ENCODE assay signal across 1 cellular context in the genomic region with DNA sequence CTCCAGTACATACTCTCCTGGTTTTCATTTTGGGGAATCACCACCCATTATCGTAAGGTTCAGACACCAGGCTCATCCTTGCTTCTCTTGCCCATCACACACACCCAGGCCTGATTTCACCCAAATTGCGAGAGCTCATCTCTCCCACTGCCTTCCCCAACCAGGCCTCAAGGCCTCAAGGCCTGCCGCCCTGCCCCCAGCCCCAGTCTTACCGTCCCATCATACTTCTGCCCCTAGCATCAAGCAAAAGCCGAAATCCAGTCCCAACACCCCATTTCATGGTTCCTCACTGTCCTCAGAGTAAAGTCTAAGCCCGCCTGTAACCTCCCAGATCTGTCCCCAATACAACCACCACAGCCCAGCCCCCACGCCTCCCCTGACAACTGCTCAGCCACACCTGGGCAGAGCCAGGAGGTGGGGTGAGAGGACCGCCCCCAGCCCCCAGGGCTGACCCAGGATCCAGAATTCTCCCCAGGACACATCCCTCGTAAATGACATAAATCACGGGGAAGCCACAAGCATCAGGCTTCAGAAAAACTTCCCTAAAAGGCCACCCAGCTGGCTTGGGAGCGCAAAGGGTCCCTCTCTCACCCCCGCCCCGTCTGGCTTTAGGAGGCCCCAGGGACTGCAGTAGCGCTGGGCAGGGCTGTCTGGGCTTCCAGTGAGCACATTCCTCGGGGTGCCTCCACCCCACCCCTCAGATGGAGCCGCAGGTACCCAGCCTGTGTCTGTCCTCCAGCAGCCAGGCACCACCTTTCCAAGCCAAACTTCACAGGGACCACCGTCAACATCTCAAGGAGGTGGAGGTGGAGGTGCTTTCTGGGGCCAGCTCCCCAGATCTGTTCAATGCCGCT.
A peak's percentile ranks its signal among the peaks of the same experiment; 100 is the strongest.
TF ChIP-seq lines count a peak whose summit lies in the region.

No MANE protein-coding gene starts in this region.

TF ChIP-seq in K562, 482 proteins besides CTCF, POLR2A, EP300 and RAD21:
- TF ChIP-seq SRSF7 (optimal IDR thresholded peaks at IDR 0.05; ENCODE audit: low read depth, low read length) (no peak), POLR2G (IDR thresholded peaks at IDR 0.05; ENCODE audit: low read depth, low read length) (peak; percentile 57; the same call in 1 of the 2 replicates), HDAC3 (IDR thresholded peaks at IDR 0.05; ENCODE audit: borderline replicate concordance, partially characterized antibody) (no peak), RBM34 (IDR thresholded peaks at IDR 0.05; ENCODE audit: borderline replicate concordance, insufficient read depth, low read length) (no peak), ZSCAN29 (IDR thresholded peaks at IDR 0.05) (no peak), BRCA1 (IDR thresholded peaks at IDR 0.05) (no peak), BRCA1 (CRISPR knock-in tag; IDR thresholded peaks at IDR 0.05) (no peak), MTA3 (IDR thresholded peaks at IDR 0.05; ENCODE audit: borderline replicate concordance) (no peak), RBM22 (IDR thresholded peaks at IDR 0.05; ENCODE audit: low read depth, low read length, poor library complexity, severe bottlenecking) (peak; percentile 22), POLR2B (IDR thresholded peaks at IDR 0.05; ENCODE audit: low read depth, partially characterized antibody) (peak; percentile 22), ZFP1 (CRISPR knock-in tag; IDR thresholded peaks at IDR 0.05) (no peak), SETDB1 (IDR thresholded peaks at IDR 0.05; ENCODE audit: low read length) (no peak), STAT5A (IDR thresholded peaks at IDR 0.05; ENCODE audit: borderline replicate concordance, low read length) (no peak), ZNF165 (CRISPR knock-in tag; IDR thresholded peaks at IDR 0.05; ENCODE audit: borderline replicate concordance) (no peak)
- TF ChIP-seq, protein P1, sequence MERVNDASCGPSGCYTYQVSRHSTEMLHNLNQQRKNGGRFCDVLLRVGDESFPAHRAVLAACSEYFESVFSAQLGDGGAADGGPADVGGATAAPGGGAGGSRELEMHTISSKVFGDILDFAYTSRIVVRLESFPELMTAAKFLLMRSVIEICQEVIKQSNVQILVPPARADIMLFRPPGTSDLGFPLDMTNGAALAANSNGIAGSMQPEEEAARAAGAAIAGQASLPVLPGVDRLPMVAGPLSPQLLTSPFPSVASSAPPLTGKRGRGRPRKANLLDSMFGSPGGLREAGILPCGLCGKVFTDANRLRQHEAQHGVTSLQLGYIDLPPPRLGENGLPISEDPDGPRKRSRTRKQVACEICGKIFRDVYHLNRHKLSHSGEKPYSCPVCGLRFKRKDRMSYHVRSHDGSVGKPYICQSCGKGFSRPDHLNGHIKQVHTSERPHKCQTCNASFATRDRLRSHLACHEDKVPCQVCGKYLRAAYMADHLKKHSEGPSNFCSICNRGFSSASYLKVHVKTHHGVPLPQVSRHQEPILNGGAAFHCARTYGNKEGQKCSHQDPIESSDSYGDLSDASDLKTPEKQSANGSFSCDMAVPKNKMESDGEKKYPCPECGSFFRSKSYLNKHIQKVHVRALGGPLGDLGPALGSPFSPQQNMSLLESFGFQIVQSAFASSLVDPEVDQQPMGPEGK (CRISPR knock-in tag; IDR thresholded peaks at IDR 0.05; ENCODE audit: borderline replicate concordance), result no peak
- TF ChIP-seq, protein P2, sequence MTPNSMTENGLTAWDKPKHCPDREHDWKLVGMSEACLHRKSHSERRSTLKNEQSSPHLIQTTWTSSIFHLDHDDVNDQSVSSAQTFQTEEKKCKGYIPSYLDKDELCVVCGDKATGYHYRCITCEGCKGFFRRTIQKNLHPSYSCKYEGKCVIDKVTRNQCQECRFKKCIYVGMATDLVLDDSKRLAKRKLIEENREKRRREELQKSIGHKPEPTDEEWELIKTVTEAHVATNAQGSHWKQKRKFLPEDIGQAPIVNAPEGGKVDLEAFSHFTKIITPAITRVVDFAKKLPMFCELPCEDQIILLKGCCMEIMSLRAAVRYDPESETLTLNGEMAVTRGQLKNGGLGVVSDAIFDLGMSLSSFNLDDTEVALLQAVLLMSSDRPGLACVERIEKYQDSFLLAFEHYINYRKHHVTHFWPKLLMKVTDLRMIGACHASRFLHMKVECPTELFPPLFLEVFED (CRISPR knock-in tag; conservative IDR thresholded peaks at IDR 0.05), result peak; percentile 52; the same call in 1 of the 2 replicates
- TF ChIP-seq, protein P3, sequence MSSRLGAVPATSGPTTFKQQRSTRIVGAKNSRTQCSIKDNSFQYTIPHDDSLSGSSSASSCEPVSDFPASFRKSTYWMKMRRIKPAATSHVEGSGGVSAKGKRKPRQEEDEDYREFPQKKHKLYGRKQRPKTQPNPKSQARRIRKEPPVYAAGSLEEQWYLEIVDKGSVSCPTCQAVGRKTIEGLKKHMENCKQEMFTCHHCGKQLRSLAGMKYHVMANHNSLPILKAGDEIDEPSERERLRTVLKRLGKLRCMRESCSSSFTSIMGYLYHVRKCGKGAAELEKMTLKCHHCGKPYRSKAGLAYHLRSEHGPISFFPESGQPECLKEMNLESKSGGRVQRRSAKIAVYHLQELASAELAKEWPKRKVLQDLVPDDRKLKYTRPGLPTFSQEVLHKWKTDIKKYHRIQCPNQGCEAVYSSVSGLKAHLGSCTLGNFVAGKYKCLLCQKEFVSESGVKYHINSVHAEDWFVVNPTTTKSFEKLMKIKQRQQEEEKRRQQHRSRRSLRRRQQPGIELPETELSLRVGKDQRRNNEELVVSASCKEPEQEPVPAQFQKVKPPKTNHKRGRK (tag; IDR thresholded peaks at IDR 0.05), result no peak
- TF ChIP-seq, protein P4, sequence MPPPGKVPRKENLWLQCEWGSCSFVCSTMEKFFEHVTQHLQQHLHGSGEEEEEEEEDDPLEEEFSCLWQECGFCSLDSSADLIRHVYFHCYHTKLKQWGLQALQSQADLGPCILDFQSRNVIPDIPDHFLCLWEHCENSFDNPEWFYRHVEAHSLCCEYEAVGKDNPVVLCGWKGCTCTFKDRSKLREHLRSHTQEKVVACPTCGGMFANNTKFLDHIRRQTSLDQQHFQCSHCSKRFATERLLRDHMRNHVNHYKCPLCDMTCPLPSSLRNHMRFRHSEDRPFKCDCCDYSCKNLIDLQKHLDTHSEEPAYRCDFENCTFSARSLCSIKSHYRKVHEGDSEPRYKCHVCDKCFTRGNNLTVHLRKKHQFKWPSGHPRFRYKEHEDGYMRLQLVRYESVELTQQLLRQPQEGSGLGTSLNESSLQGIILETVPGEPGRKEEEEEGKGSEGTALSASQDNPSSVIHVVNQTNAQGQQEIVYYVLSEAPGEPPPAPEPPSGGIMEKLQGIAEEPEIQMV (tag; conservative IDR thresholded peaks at IDR 0.05; ENCODE audit: low read depth), result no peak
